In the genomic region with DNA sequence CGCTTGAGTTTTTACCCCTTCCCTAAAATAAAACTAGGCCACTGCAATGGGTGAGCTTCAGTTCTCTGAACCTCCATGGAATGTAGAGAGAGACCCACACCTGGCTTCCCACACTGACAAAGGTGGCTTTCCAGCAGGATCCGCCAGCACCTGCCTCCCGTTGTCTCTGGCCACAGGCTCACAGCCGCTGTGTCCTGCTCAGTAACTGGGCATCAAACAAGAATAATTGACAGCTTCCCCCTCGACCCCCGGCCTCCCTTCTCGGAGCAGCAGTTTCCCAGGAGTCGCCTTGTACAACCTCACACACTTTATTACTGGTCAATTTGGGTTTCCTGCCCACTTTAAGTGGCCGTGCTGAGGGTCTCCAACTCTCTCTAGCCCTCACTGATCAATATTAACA, we compare ENCODE assay signal across 1 cellular context.
TF ChIP-seq lines count a peak whose summit lies in the region.

No MANE protein-coding gene starts in this region.

TF ChIP-seq in GM23338, 12 proteins besides CTCF, POLR2A, EP300 and RAD21 (continued from another document):
- TF ChIP-seq, protein P1, sequence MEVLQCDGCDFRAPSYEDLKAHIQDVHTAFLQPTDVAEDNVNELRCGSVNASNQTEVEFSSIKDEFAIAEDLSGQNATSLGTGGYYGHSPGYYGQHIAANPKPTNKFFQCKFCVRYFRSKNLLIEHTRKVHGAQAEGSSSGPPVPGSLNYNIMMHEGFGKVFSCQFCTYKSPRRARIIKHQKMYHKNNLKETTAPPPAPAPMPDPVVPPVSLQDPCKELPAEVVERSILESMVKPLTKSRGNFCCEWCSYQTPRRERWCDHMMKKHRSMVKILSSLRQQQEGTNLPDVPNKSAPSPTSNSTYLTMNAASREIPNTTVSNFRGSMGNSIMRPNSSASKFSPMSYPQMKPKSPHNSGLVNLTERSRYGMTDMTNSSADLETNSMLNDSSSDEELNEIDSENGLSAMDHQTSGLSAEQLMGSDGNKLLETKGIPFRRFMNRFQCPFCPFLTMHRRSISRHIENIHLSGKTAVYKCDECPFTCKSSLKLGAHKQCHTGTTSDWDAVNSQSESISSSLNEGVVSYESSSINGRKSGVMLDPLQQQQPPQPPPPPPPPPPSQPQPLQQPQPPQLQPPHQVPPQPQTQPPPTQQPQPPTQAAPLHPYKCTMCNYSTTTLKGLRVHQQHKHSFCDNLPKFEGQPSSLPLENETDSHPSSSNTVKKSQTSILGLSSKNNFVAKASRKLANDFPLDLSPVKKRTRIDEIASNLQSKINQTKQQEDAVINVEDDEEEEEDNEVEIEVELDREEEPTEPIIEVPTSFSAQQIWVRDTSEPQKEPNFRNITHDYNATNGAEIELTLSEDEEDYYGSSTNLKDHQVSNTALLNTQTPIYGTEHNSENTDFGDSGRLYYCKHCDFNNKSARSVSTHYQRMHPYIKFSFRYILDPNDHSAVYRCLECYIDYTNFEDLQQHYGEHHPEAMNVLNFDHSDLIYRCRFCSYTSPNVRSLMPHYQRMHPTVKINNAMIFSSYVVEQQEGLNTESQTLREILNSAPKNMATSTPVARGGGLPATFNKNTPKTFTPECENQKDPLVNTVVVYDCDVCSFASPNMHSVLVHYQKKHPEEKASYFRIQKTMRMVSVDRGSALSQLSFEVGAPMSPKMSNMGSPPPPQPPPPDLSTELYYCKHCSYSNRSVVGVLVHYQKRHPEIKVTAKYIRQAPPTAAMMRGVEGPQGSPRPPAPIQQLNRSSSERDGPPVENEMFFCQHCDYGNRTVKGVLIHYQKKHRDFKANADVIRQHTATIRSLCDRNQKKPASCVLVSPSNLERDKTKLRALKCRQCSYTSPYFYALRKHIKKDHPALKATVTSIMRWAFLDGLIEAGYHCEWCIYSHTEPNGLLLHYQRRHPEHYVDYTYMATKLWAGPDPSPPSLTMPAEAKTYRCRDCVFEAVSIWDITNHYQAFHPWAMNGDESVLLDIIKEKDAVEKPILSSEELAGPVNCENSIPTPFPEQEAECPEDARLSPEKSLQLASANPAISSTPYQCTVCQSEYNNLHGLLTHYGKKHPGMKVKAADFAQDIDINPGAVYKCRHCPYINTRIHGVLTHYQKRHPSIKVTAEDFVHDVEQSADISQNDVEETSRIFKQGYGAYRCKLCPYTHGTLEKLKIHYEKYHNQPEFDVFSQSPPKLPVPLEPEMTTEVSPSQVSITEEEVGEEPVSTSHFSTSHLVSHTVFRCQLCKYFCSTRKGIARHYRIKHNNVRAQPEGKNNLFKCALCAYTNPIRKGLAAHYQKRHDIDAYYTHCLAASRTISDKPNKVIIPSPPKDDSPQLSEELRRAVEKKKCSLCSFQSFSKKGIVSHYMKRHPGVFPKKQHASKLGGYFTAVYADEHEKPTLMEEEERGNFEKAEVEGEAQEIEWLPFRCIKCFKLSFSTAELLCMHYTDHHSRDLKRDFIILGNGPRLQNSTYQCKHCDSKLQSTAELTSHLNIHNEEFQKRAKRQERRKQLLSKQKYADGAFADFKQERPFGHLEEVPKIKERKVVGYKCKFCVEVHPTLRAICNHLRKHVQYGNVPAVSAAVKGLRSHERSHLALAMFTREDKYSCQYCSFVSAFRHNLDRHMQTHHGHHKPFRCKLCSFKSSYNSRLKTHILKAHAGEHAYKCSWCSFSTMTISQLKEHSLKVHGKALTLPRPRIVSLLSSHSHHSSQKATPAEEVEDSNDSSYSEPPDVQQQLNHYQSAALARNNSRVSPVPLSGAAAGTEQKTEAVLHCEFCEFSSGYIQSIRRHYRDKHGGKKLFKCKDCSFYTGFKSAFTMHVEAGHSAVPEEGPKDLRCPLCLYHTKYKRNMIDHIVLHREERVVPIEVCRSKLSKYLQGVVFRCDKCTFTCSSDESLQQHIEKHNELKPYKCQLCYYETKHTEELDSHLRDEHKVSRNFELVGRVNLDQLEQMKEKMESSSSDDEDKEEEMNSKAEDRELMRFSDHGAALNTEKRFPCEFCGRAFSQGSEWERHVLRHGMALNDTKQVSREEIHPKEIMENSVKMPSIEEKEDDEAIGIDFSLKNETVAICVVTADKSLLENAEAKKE (CRISPR knock-in tag; IDR thresholded peaks at IDR 0.05): no peak
- TF ChIP-seq, protein P2, sequence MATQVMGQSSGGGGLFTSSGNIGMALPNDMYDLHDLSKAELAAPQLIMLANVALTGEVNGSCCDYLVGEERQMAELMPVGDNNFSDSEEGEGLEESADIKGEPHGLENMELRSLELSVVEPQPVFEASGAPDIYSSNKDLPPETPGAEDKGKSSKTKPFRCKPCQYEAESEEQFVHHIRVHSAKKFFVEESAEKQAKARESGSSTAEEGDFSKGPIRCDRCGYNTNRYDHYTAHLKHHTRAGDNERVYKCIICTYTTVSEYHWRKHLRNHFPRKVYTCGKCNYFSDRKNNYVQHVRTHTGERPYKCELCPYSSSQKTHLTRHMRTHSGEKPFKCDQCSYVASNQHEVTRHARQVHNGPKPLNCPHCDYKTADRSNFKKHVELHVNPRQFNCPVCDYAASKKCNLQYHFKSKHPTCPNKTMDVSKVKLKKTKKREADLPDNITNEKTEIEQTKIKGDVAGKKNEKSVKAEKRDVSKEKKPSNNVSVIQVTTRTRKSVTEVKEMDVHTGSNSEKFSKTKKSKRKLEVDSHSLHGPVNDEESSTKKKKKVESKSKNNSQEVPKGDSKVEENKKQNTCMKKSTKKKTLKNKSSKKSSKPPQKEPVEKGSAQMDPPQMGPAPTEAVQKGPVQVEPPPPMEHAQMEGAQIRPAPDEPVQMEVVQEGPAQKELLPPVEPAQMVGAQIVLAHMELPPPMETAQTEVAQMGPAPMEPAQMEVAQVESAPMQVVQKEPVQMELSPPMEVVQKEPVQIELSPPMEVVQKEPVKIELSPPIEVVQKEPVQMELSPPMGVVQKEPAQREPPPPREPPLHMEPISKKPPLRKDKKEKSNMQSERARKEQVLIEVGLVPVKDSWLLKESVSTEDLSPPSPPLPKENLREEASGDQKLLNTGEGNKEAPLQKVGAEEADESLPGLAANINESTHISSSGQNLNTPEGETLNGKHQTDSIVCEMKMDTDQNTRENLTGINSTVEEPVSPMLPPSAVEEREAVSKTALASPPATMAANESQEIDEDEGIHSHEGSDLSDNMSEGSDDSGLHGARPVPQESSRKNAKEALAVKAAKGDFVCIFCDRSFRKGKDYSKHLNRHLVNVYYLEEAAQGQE (IDR thresholded peaks at IDR 0.05; ENCODE audit: unreplicated experiment): no peak
TF ChIP-seq in GM23338: peak in this region for 0.
